ENCODE assay signal across 15 cellular contexts in genomic region chr11:46952553-46952952, GRCh38. TPM values are rescaled to one million over a fixed set of nuclear protein-coding genes. Genes with fewer than 3 reads are reported as not detected.
DNase-seq lines count a peak whose midpoint lies in the region; ATAC-seq, FAIRE-seq and TF ChIP-seq lines count a peak whose summit lies in the region.
"Had no signal": no experiment of that assay in that cellular context is flagged by ENCODE, and none has a peak within 500 bp of the region (broad histone marks: within the 10 kb centered on the region; RNA-seq: fewer than 3 reads in every experiment).

No MANE protein-coding gene starts in this region.

- no peaks in the 10 kb centered on the region for H3K27me3 ChIP-seq in naive thymus-derived CD4-positive, alpha-beta T cell (ENCODE audit: control insufficient read depth in 2 of 2, insufficient read depth in 2 of 2, low read length in 2 of 2)

- no peak overlapping the region for H3K4me3 Mint-ChIP-seq in activated CD4-positive, alpha-beta T cell treated with anti-CD3 and anti-CD28 coated beads, Interleukin-2, amount 10 ng/mL, durations not matched to agents 7 days and 5 days
- H3K4me3 Mint-ChIP-seq in T-helper 17 cell: no peak overlapping the region
- no peak overlapping the region for H3K4me3 Mint-ChIP-seq in naive thymus-derived CD4-positive, alpha-beta T cell
- H3K4me3 Mint-ChIP-seq in natural killer cell treated with Interleukin-12 subunit alpha and Interleukin-12 subunit beta and Interleukin-15 and Interleukin-18, amount 100 ng/mL, for 72 hours: no peak overlapping the region
- H3K4me3 Mint-ChIP-seq: CD4-positive, alpha-beta T cell had no signal

- intact Hi-C loops in naive thymus-derived CD4-positive, alpha-beta T cell (cut with micrococcal nuclease): no loop called here

- H3K36me3 Mint-ChIP-seq in activated CD4-positive, alpha-beta T cell treated with anti-CD3 and anti-CD28 coated beads, Interleukin-2, amount 10 ng/mL, durations not matched to agents 7 days and 5 days (ENCODE audit: low read depth): peaks cover 3% of the 10 kb centered on the region
- H3K36me3 Mint-ChIP-seq in T-helper 17 cell (ENCODE audit: low read depth): peaks cover 4% of the 10 kb centered on the region
- H3K36me3 Mint-ChIP-seq in naive thymus-derived CD4-positive, alpha-beta T cell: peaks cover 0 to 12% (median 5%) of the 10 kb centered on the region in 5 donors
- H3K36me3 Mint-ChIP-seq in natural killer cell treated with Interleukin-12 subunit alpha and Interleukin-12 subunit beta and Interleukin-15 and Interleukin-18, amount 100 ng/mL, for 72 hours: no peaks in the 10 kb centered on the region

- no peaks in the 10 kb centered on the region for H3K9me3 ChIP-seq in T-helper 17 cell (ENCODE audit: control insufficient read depth, low read length, poor library complexity, severe bottlenecking)
- no peaks in the 10 kb centered on the region for H3K9me3 ChIP-seq in naive thymus-derived CD4-positive, alpha-beta T cell (ENCODE audit: control insufficient read depth in 2 of 3, low read length in 3 of 3)
- H3K9me3 ChIP-seq: HAP-1 had no signal

- no peaks in the 10 kb centered on the region for H3K27me3 Mint-ChIP-seq in activated CD4-positive, alpha-beta T cell treated with anti-CD3 and anti-CD28 coated beads, Interleukin-2, amount 10 ng/mL, durations not matched to agents 7 days and 5 days
- no peaks in the 10 kb centered on the region for H3K27me3 Mint-ChIP-seq in T-helper 17 cell
- H3K27me3 Mint-ChIP-seq in naive thymus-derived CD4-positive, alpha-beta T cell: no peaks in the 10 kb centered on the region
- H3K27me3 Mint-ChIP-seq in natural killer cell treated with Interleukin-12 subunit alpha and Interleukin-12 subunit beta and Interleukin-15 and Interleukin-18, amount 100 ng/mL, for 72 hours: no peaks in the 10 kb centered on the region
- H3K27me3 Mint-ChIP-seq: CD4-positive, alpha-beta T cell had no signal

- peak overlapping the region; percentile 26 for H3K27ac Mint-ChIP-seq in activated CD4-positive, alpha-beta T cell treated with anti-CD3 and anti-CD28 coated beads, Interleukin-2, amount 10 ng/mL, durations not matched to agents 7 days and 5 days
- peak overlapping the region; percentile 79 for H3K27ac Mint-ChIP-seq in T-helper 17 cell
- peak overlapping the region in 5 of 9 donors; percentile 5 to 79 (median 59) for H3K27ac Mint-ChIP-seq in naive thymus-derived CD4-positive, alpha-beta T cell
- no peak overlapping the region for H3K27ac Mint-ChIP-seq in natural killer cell treated with Interleukin-12 subunit alpha and Interleukin-12 subunit beta and Interleukin-15 and Interleukin-18, amount 100 ng/mL, for 72 hours
- H3K27ac Mint-ChIP-seq: CD4-positive, alpha-beta T cell had no signal

- H3K36me3 ChIP-seq in naive thymus-derived CD4-positive, alpha-beta T cell (ENCODE audit: control insufficient read depth in 2 of 3, insufficient read depth in 3 of 3, low read length in 3 of 3): no peaks in the 10 kb centered on the region
- H3K36me3 ChIP-seq: HAP-1 had no signal

- CTCF ChIA-PET in activated CD4-positive, alpha-beta T cell treated with anti-CD3 and anti-CD28 coated beads, Interleukin-2, amount 10 ng/mL, durations not matched to agents 7 days and 5 days (lab: Charles Lee): interaction anchor here (1.8 kb wide), 1 partner anchor 7 kb away, joined by 3 read pairs; no protein-coding TSS in a partner anchor
- CTCF ChIA-PET in naive thymus-derived CD4-positive, alpha-beta T cell (lab: Charles Lee): no interaction called here

- no peaks in the 10 kb centered on the region for H3K9me3 Mint-ChIP-seq in activated CD4-positive, alpha-beta T cell treated with anti-CD3 and anti-CD28 coated beads, Interleukin-2, amount 10 ng/mL, durations not matched to agents 7 days and 5 days
- H3K9me3 Mint-ChIP-seq in naive thymus-derived CD4-positive, alpha-beta T cell: no peaks in the 10 kb centered on the region
- H3K9me3 Mint-ChIP-seq in natural killer cell treated with Interleukin-12 subunit alpha and Interleukin-12 subunit beta and Interleukin-15 and Interleukin-18, amount 100 ng/mL, for 72 hours: no peaks in the 10 kb centered on the region
- H3K9me3 Mint-ChIP-seq: CD4-positive, alpha-beta T cell had no signal

- no peak for TF ChIP-seq POLR2A in H54 (IDR thresholded peaks at IDR 0.05; ENCODE audit: low read depth, low read length)

- no peaks in the 10 kb centered on the region for H3K4me1 ChIP-seq in naive thymus-derived CD4-positive, alpha-beta T cell (ENCODE audit: control insufficient read depth in 2 of 2, insufficient read depth in 2 of 2, low read length in 2 of 2)

- H3K4me3 ChIP-seq in naive thymus-derived CD4-positive, alpha-beta T cell (ENCODE audit: low read length): no peak overlapping the region
- H3K4me3 ChIP-seq: HAP-1 had no signal

- FAIRE-seq in H54 (lab: Jason Lieb, UNC): peak; percentile 30
- FAIRE-seq: GM12891 had no signal

- no peak for DNase-seq in activated CD4-positive, alpha-beta T cell treated with anti-CD3 and anti-CD28 coated beads, Interleukin-2, amount 10 ng/mL, durations not matched to agents 7 days and 5 days
- no peak for DNase-seq in activated CD4-positive, alpha-beta T cell treated with anti-CD3 and anti-CD28 coated beads for 4 hours
- no peak for DNase-seq in H54 (ENCODE audit: insufficient read length, low spot score)
- no peak for DNase-seq in T-helper 17 cell
- DNase-seq in naive thymus-derived CD4-positive, alpha-beta T cell: no peak
- no peak for DNase-seq in CD1c-positive myeloid dendritic cell (ENCODE audit: extremely low spot score)
- no peak for DNase-seq in natural killer cell treated with Interleukin-12 subunit alpha and Interleukin-12 subunit beta and Interleukin-15 and Interleukin-18, amount 100 ng/mL, for 72 hours (ENCODE audit: low spot score)
- DNase-seq: AML-193; Calu3; CD4-positive, alpha-beta T cell; NCI-H1436 treated with DMSO at 0.1 percent for 48 hours; NCI-H2227 treated with DMSO at 0.1 percent for 48 hours; NCI-H526 had no signal

- peaks cover 16% of the 10 kb centered on the region for H3K4me1 Mint-ChIP-seq in activated CD4-positive, alpha-beta T cell treated with anti-CD3 and anti-CD28 coated beads, Interleukin-2, amount 10 ng/mL, durations not matched to agents 7 days and 5 days
- H3K4me1 Mint-ChIP-seq in T-helper 17 cell: peaks cover 16% of the 10 kb centered on the region
- H3K4me1 Mint-ChIP-seq in naive thymus-derived CD4-positive, alpha-beta T cell: peaks cover 6 to 16% (median 10%) of the 10 kb centered on the region in 7 donors
- H3K4me1 Mint-ChIP-seq in natural killer cell treated with Interleukin-12 subunit alpha and Interleukin-12 subunit beta and Interleukin-15 and Interleukin-18, amount 100 ng/mL, for 72 hours (ENCODE audit: low read depth in 2 of 2): no peaks in the 10 kb centered on the region

- ATAC-seq in T-helper 17 cell: no peak
- ATAC-seq in naive thymus-derived CD4-positive, alpha-beta T cell: no peak
- ATAC-seq in natural killer cell treated with Interleukin-12 subunit alpha and Interleukin-12 subunit beta and Interleukin-15 and Interleukin-18, amount 100 ng/mL, for 72 hours: no peak

- H3K27ac ChIP-seq in naive thymus-derived CD4-positive, alpha-beta T cell (ENCODE audit: low read depth, low read length): no peak overlapping the region

- POLR2A ChIA-PET in activated CD4-positive, alpha-beta T cell treated with anti-CD3 and anti-CD28 coated beads, Interleukin-2, amount 10 ng/mL, durations not matched to agents 7 days and 5 days (lab: Charles Lee): interaction anchor here (0.5 kb wide), 1 partner anchor 201 kb away, joined by 7 read pairs; no protein-coding TSS in a partner anchor
- POLR2A ChIA-PET in naive thymus-derived CD4-positive, alpha-beta T cell (lab: Charles Lee): no interaction called here

RNA-seq across cellular contexts. Expression of gene CSTPP1, which starts 16.0 kb away (rescaled TPM):
- 10 to 100 TPM; 18.2 to 18.9 TPM for total RNA-seq in activated CD4-positive, alpha-beta T cell treated with anti-CD3 and anti-CD28 coated beads, Interleukin-2, amount 10 ng/mL, durations not matched to agents 7 days and 5 days
- total RNA-seq in T-helper 17 cell: 10 to 100 TPM; 12.2 to 13.8 TPM
- 10 to 100 TPM in 4 of 5 experiments, 1 to 10 TPM in 1; 9.3 to 18.6 (median 16.1) TPM for total RNA-seq in naive thymus-derived CD4-positive, alpha-beta T cell
- 10 to 100 TPM; 15.2 to 17.0 TPM for polyA plus RNA-seq in naive thymus-derived CD4-positive, alpha-beta T cell
- total RNA-seq in natural killer cell treated with Interleukin-12 subunit alpha and Interleukin-12 subunit beta and Interleukin-15 and Interleukin-18, amount 100 ng/mL, for 72 hours: 10 to 100 TPM; 20.9 to 23.8 TPM

RNA-seq across cellular contexts. Expression of gene LRP4, which starts 34.2 kb away (rescaled TPM):
- total RNA-seq in activated CD4-positive, alpha-beta T cell treated with anti-CD3 and anti-CD28 coated beads, Interleukin-2, amount 10 ng/mL, durations not matched to agents 7 days and 5 days: under 1 TPM; 0.02 to 0.15 TPM
- total RNA-seq in T-helper 17 cell: not detected
- total RNA-seq in naive thymus-derived CD4-positive, alpha-beta T cell: not detected
- polyA plus RNA-seq in naive thymus-derived CD4-positive, alpha-beta T cell: not detected
- 1 to 10 TPM in 1 of 2 donors, under 1 TPM in 1; 0.90 to 2.6 TPM for total RNA-seq in natural killer cell treated with Interleukin-12 subunit alpha and Interleukin-12 subunit beta and Interleukin-15 and Interleukin-18, amount 100 ng/mL, for 72 hours
- total RNA-seq: CD4-positive, alpha-beta T cell had no signal

Comparison
In these comparisons a context has a peak if more than half of its experiments do, and no peak if none do; other contexts are left out.
1. H3K27ac Mint-ChIP-seq: peak in activated CD4-positive, alpha-beta T cell treated with anti-CD3 and anti-CD28 coated beads, Interleukin-2, amount 10 ng/mL, durations not matched to agents 7 days and 5 days (single experiment), T-helper 17 cell (single experiment) and naive thymus-derived CD4-positive, alpha-beta T cell (5 of 9); none in natural killer cell treated with Interleukin-12 subunit alpha and Interleukin-12 subunit beta and Interleukin-15 and Interleukin-18, amount 100 ng/mL, for 72 hours (0 of 2).